In genomic region chr2:10647886-10648605, GRCh38 we compare ENCODE assay signal across 15 cellular contexts. TPM values are rescaled to one million over a fixed set of nuclear protein-coding genes. Genes with fewer than 3 reads are reported as not detected.
DNase-seq lines count a peak whose midpoint lies in the region; ATAC-seq and TF ChIP-seq lines count a peak whose summit lies in the region.
"Had no signal": no experiment of that assay in that cellular context is flagged by ENCODE, and none has a peak within 500 bp of the region (broad histone marks: within the 10 kb centered on the region; RNA-seq: fewer than 3 reads in every experiment).

No MANE protein-coding gene starts in this region.

- dilution Hi-C loops in mammary epithelial cell (cut with HindIII; ENCODE audit: low sequenced_read_pairs) = no loop called here

- TF ChIP-seq CTCF in mammary epithelial cell (conservative IDR thresholded peaks at IDR 0.05 in 1 of 2, IDR thresholded peaks at IDR 0.05 in 1 of 2; ENCODE audit: extremely low read depth in 1 of 2, insufficient read depth in 1 of 2, low read depth in 1 of 2, low read length in 2 of 2) (no peak), MCF 10A (IDR thresholded peaks at IDR 0.05; ENCODE audit: unreplicated experiment) (no peak), fibroblast of mammary gland (conservative IDR thresholded peaks at IDR 0.05; ENCODE audit: control insufficient read depth, insufficient read depth, low read depth, low read length) (no peak), psoas muscle (IDR thresholded peaks at IDR 0.05) (no peak), neural progenitor cell (IDR thresholded peaks at IDR 0.05) (no peak)

- H3K9me3 ChIP-seq in mammary epithelial cell (replicated peaks; ENCODE audit: insufficient read depth, low read length) (no peaks in the 10 kb centered on the region), psoas muscle (no peaks in the 10 kb centered on the region), neural progenitor cell (ENCODE audit: low read depth) (no peaks in the 10 kb centered on the region)

- H3K36me3 ChIP-seq in mammary epithelial cell (ENCODE audit: insufficient read depth, low read length) (peaks cover 21% of the 10 kb centered on the region), psoas muscle (ENCODE audit: insufficient read depth in 1 of 2, low read depth in 1 of 2) (peaks cover 5 to 58% of the 10 kb centered on the region in 2 donors), neural progenitor cell (peaks cover 4% of the 10 kb centered on the region)

- BruUV-seq in mammary epithelial cell (replicated peaks; lab: Mats Ljungman, UMichigan) (no TSS peak), MCF 10A (replicated peaks; lab: Mats Ljungman, UMichigan) (no TSS peak)

- H3F3A ChIP-seq in neural progenitor cell (ENCODE audit: low read depth) = no peaks in the 10 kb centered on the region

- in situ Hi-C loops in mammary epithelial cell (cut with MboI; ENCODE audit: low sequenced_read_pairs in 2 of 2) = no loop called here

- H3K4me1 Mint-ChIP-seq in MCF 10A (ENCODE audit: insufficient read depth, unreplicated experiment) (no peaks in the 10 kb centered on the region), neural progenitor cell (peaks cover 3% of the 10 kb centered on the region)

- no peaks in the 10 kb centered on the region for H3K9me3 Mint-ChIP-seq in MCF 10A (ENCODE audit: unreplicated experiment)
- no peaks in the 10 kb centered on the region for H3K9me3 Mint-ChIP-seq in neural progenitor cell

- no peak overlapping the region for H3K4me3 Mint-ChIP-seq in MCF 10A (ENCODE audit: unreplicated experiment)
- no peak overlapping the region for H3K4me3 Mint-ChIP-seq in neural progenitor cell

- H3K9ac ChIP-seq in mammary epithelial cell (ENCODE audit: insufficient read depth, low read length) = no peak overlapping the region
- no peak overlapping the region for H3K9ac ChIP-seq in neural progenitor cell

- no peaks in the 10 kb centered on the region for H4K20me1 ChIP-seq in mammary epithelial cell (ENCODE audit: insufficient read depth, low read length)
- H4K20me1 ChIP-seq in neural progenitor cell (ENCODE audit: low read depth) = no peaks in the 10 kb centered on the region

- intact Hi-C loops in mammary epithelial cell (cut with micrococcal nuclease) (no loop called here), MCF 10A (cut with micrococcal nuclease) (no loop called here), psoas muscle (cut with DNase I) (no loop called here)

- H3K79me2 ChIP-seq in mammary epithelial cell (ENCODE audit: insufficient read depth, low read length) = peaks cover 14% of the 10 kb centered on the region
- H3K79me2 ChIP-seq in neural progenitor cell (ENCODE audit: low read depth) = no peaks in the 10 kb centered on the region

- WGBS in mammary epithelial cell (ENCODE audit: low coverage, missing lambda C conversion rate) = 49% methylated on average over 12 of the region's 12 CpGs
- WGBS in psoas muscle, 3 donors = 81 to 82% (median 81%) methylated on average over 12 of the region's 12 CpGs

- H3K27me3 ChIP-seq in mammary epithelial cell (ENCODE audit: insufficient read depth, low read length) = no peaks in the 10 kb centered on the region
- no peaks in the 10 kb centered on the region for H3K27me3 ChIP-seq in psoas muscle (ENCODE audit: insufficient read depth in 3 of 3, low read length in 2 of 3)
- H3K27me3 ChIP-seq in neural progenitor cell = no peaks in the 10 kb centered on the region

- H3K36me3 Mint-ChIP-seq in MCF 10A (ENCODE audit: insufficient read depth, unreplicated experiment) (peaks cover 89% of the 10 kb centered on the region), neural progenitor cell (peaks cover 13% of the 10 kb centered on the region)

- DNase-seq in mammary epithelial cell (peak; percentile 57), MCF 10A (ENCODE audit: unreplicated experiment) (no peak), astrocyte of the hippocampus (ENCODE audit: low read depth, low spot score) (peak; percentile 37), fibroblast of mammary gland (ENCODE audit: low read depth) (peak; percentile 21), psoas muscle (no peak), NCI-H187 (lab: John Stamatoyannopoulos, UW) (no peak), neural progenitor cell (ENCODE audit: low spot score) (no peak)
- DNase-seq: DMS153, EL, H7, Kasumi-1, NCI-H1417, NCI-H69 had no signal

- peaks cover 4% of the 10 kb centered on the region for H3K4me1 ChIP-seq in mammary epithelial cell (ENCODE audit: insufficient read depth, low read length)
- peaks cover 9% of the 10 kb centered on the region for H3K4me1 ChIP-seq in psoas muscle
- no peaks in the 10 kb centered on the region for H3K4me1 ChIP-seq in neural progenitor cell

- H3K27ac Mint-ChIP-seq in MCF 10A (ENCODE audit: low read depth, unreplicated experiment) (no peak overlapping the region), neural progenitor cell (no peak overlapping the region)

- H3K27ac ChIP-seq in mammary epithelial cell (ENCODE audit: insufficient read depth, low read depth, low read length) (no peak overlapping the region), psoas muscle (no peak overlapping the region), neural progenitor cell (no peak overlapping the region)
- H3K27ac ChIP-seq: C4-2B had no signal

- H3K27me3 Mint-ChIP-seq in MCF 10A (ENCODE audit: insufficient read depth, unreplicated experiment) = no peaks in the 10 kb centered on the region
- no peaks in the 10 kb centered on the region for H3K27me3 Mint-ChIP-seq in neural progenitor cell (ENCODE audit: insufficient read depth, low read depth)

- POLR2A ChIA-PET in MCF 10A (lab: Yijun Ruan, JAX) = no interaction called here

- ATAC-seq in psoas muscle = peak; percentile 64 to 85 (median 83)
- ATAC-seq in GM21423 (IDR thresholded peaks at IDR 0.05; ENCODE audit: unreplicated experiment) = no peak

- H2AFZ ChIP-seq in mammary epithelial cell (ENCODE audit: low read depth, low read length) (no peak overlapping the region), neural progenitor cell (replicated peaks) (no peak overlapping the region)

- H3K4me2 ChIP-seq in mammary epithelial cell (ENCODE audit: insufficient read depth, low read depth, low read length) (peak overlapping the region; percentile 23), neural progenitor cell (no peak overlapping the region)

- CTCF ChIA-PET in mammary epithelial cell (lab: Charles Lee; ENCODE audit: low non-redundant PET) (no interaction called here), MCF 10A (lab: Yijun Ruan, JAX) (interaction anchor here (0.7 kb wide), 1 partner anchor 743 kb away, joined by 3 read pairs; no protein-coding TSS in a partner anchor)

- H3K4me3 ChIP-seq in mammary epithelial cell (replicated peaks in 1 of 3; ENCODE audit: insufficient read depth in 1 of 3, low read depth in 2 of 3, low read length in 3 of 3) = no peak overlapping the region
- H3K4me3 ChIP-seq in fibroblast of mammary gland (ENCODE audit: control insufficient read depth, low read depth, low read length) = no peak overlapping the region
- H3K4me3 ChIP-seq in psoas muscle = no peak overlapping the region
- no peak overlapping the region for H3K4me3 ChIP-seq in neural progenitor cell

RNA-seq across cellular contexts. Expression of gene NOL10, which starts 41.7 kb away (rescaled TPM):
- total RNA-seq in mammary epithelial cell (10 to 100 TPM; 33.0 to 38.7 TPM), MCF 10A (2022) (35.4 and 40.9 TPM in 2 replicates), psoas muscle (10 to 100 TPM; 14.9 to 26.4 (median 23.2) TPM), neural progenitor cell (ENCODE audit: low replicate concordance) (28.5 and 41.9 TPM in 2 replicates)
- polyA plus RNA-seq in mammary epithelial cell (18.5 TPM), psoas muscle (10 to 100 TPM; 19.9 to 41.6 (median 31.4) TPM)
- polyA minus RNA-seq in mammary epithelial cell = 87.7 TPM

Comparison
In these comparisons a context has a peak if more than half of its experiments do, and no peak if none do; other contexts are left out.
1. DNase-seq: peak in mammary epithelial cell (single experiment), astrocyte of the hippocampus (single experiment) and fibroblast of mammary gland (single experiment); none in MCF 10A (single experiment), psoas muscle (0 of 2), NCI-H187 (0 of 2) and neural progenitor cell (single experiment).